ENCODE assay signal across 27 cellular contexts in the genomic region with DNA sequence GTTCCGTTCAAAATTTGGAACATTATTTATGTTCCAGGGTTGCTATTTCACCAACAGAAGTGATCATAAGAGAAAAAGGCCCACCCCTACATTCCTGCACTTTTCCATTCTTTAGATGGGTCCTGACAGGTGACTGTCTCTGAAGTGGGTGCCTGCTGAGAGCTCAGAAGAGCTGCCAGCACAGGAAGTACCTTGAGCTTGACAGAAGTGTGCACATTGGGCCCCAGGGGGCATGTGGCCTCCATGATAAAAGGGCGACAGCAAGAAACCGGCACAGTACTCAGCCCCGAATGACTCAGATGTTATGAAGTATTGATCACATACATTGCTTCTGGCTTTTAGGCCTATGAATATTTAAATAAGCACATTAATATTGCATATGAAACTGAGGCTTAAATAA.
A peak's percentile ranks its signal among the peaks of the same experiment; 100 is the strongest.
DNase-seq lines count a peak whose midpoint lies in the region; ATAC-seq, FAIRE-seq and TF ChIP-seq lines count a peak whose summit lies in the region.
"Had no signal": no experiment of that assay in that cellular context is flagged by ENCODE, and none has a peak within 500 bp of the region (broad histone marks: within the 10 kb centered on the region; RNA-seq: fewer than 3 reads in every experiment).

No MANE protein-coding gene starts in this region.

- in situ Hi-C loops in GM12878 (cut with MboI), result no loop called here

- H3K4me1 Mint-ChIP-seq in neural progenitor cell, result no peaks in the 10 kb centered on the region
- H3K4me1 Mint-ChIP-seq: B cell, CD14-positive monocyte had no signal

- H3K79me2 ChIP-seq in GM12878 (ENCODE audit: control insufficient read depth, insufficient read depth, low read length), result no peaks in the 10 kb centered on the region
- no peaks in the 10 kb centered on the region for H3K79me2 ChIP-seq in neural progenitor cell (ENCODE audit: low read depth)

- H3K9me3 ChIP-seq in GM12878 (replicated peaks; ENCODE audit: control insufficient read depth, insufficient read depth, low read length) (no peaks in the 10 kb centered on the region), neural progenitor cell (ENCODE audit: low read depth) (no peaks in the 10 kb centered on the region), ascending aorta (no peaks in the 10 kb centered on the region)
- H3K9me3 ChIP-seq: A549, SK-N-SH had no signal

- H3K4me1 ChIP-seq in GM12878 (ENCODE audit: control insufficient read depth, insufficient read depth, low read length) (no peaks in the 10 kb centered on the region), neural progenitor cell (no peaks in the 10 kb centered on the region), ascending aorta (no peaks in the 10 kb centered on the region)
- H3K4me1 ChIP-seq: A549 had no signal

- BruUV-seq in GM12878 (replicated peaks; lab: Mats Ljungman, UMichigan), result no TSS peak

- H3K27ac ChIP-seq in GM12878 (ENCODE audit: control insufficient read depth, insufficient read depth) (no peak overlapping the region), neural progenitor cell (no peak overlapping the region), ascending aorta (no peak overlapping the region)
- H3K27ac ChIP-seq: A549, HL-60 had no signal

- no peaks in the 10 kb centered on the region for H3F3A ChIP-seq in neural progenitor cell (ENCODE audit: low read depth)

- no peak overlapping the region for H3K4me3 ChIP-seq in GM12878
- H3K4me3 ChIP-seq in neural progenitor cell, result no peak overlapping the region
- H3K4me3 ChIP-seq in ascending aorta, result no peak overlapping the region
- H3K4me3 ChIP-seq: A549 had no signal

- H4K20me1 ChIP-seq in GM12878 (ENCODE audit: control insufficient read depth, insufficient read depth) (no peaks in the 10 kb centered on the region), neural progenitor cell (ENCODE audit: low read depth) (no peaks in the 10 kb centered on the region)

- no peaks in the 10 kb centered on the region for H3K36me3 Mint-ChIP-seq in neural progenitor cell
- H3K36me3 Mint-ChIP-seq: CD14-positive monocyte had no signal

- no peak for TF ChIP-seq POLR2A in GM12878 (IDR thresholded peaks at IDR 0.05; ENCODE audit: low read depth, low read length)

- TF ChIP-seq EP300 in GM12878 (IDR thresholded peaks at IDR 0.05; ENCODE audit: borderline replicate concordance in 1 of 2, control insufficient read depth in 1 of 2, low read depth in 2 of 2, low read length in 2 of 2), result no peak

- H3K27ac Mint-ChIP-seq in neural progenitor cell, result no peak overlapping the region
- H3K27ac Mint-ChIP-seq: B cell, CD14-positive monocyte, HFFc6 had no signal

- DNase-seq in COLO668 (lab: John Stamatoyannopoulos, UW; ENCODE audit: unreplicated experiment) (peak; percentile 45), NCI-H345 (lab: John Stamatoyannopoulos, UW) (peak; percentile 82), GM12878 (ENCODE audit: low read depth, low spot score) (no peak), neural progenitor cell (ENCODE audit: low spot score) (no peak), ascending aorta (ENCODE audit: low spot score in 2 of 2) (no peak), activated gamma-delta T cell treated with Interleukin-2 at 50 U/mL for 16 hours (no peak)
- DNase-seq: DMS79, H7, HFFc6, KBM-7, NCI-H1092 treated with DMSO at 0.1 percent for 48 hours, NCI-H1694, NCI-H2081 treated with DMSO at 0.1 percent for 48 hours, NCI-H526, SIG-M5, SK-N-SH, T-helper 2 cell had no signal

- no peak overlapping the region for H3K9ac ChIP-seq in GM12878 (ENCODE audit: control insufficient read depth, insufficient read depth, low read length)
- no peak overlapping the region for H3K9ac ChIP-seq in neural progenitor cell
- H3K9ac ChIP-seq: SK-N-SH had no signal

- SMC1A ChIA-PET in GM12878 (lab: Charles Lee; ENCODE audit: uncharacterized antibody, unreplicated experiment), result no interaction called here

- ATAC-seq in GM18867 (IDR thresholded peaks at IDR 0.05; ENCODE audit: unreplicated experiment) (peak; percentile 78), GM12878 (peak; percentile 30; the same call in 2 of the 3 replicates), GM21423 (IDR thresholded peaks at IDR 0.05; ENCODE audit: unreplicated experiment) (no peak)
- ATAC-seq: A549, HepG2, Panc1 had no signal

- RAD21 ChIA-PET in GM12878 (lab: Charles Lee; ENCODE audit: unreplicated experiment), result no interaction called here

- H3K27me3 Mint-ChIP-seq in neural progenitor cell (ENCODE audit: insufficient read depth, low read depth), result peaks cover 2% of the 10 kb centered on the region

- H3K27me3 ChIP-seq in GM12878 (replicated peaks in 1 of 2; ENCODE audit: control insufficient read depth in 2 of 2, insufficient read depth in 2 of 2, low read length in 1 of 2) (no peaks in the 10 kb centered on the region; a peak in 1 of 4 replicates), neural progenitor cell (no peaks in the 10 kb centered on the region), ascending aorta (no peaks in the 10 kb centered on the region)

- H3K9me3 Mint-ChIP-seq in neural progenitor cell, result no peaks in the 10 kb centered on the region

- TF ChIP-seq CTCF in GM12878 (IDR thresholded peaks at IDR 0.05 in 2 of 3, conservative IDR thresholded peaks at IDR 0.05 in 1 of 3; ENCODE audit: control insufficient read depth in 2 of 3, extremely low read depth in 1 of 3, insufficient read depth in 1 of 3, low read depth in 3 of 3, low read length in 3 of 3) (no peak), neural progenitor cell (IDR thresholded peaks at IDR 0.05) (no peak), ascending aorta (IDR thresholded peaks at IDR 0.05) (no peak)

- no peak for TF ChIP-seq RAD21 in GM12878 (IDR thresholded peaks at IDR 0.05; ENCODE audit: insufficient read depth, low read depth, low read length)

- POLR2A ChIA-PET in GM12878 (lab: Charles Lee), result no interaction called here

- intact Hi-C loops in GM12878 (cut with micrococcal nuclease; ENCODE audit: unreplicated experiment) (no loop called here), ascending aorta (cut with DNase I) (no loop called here)

- H2AFZ ChIP-seq in GM12878 (ENCODE audit: control insufficient read depth, low read depth, low read length) (no peak overlapping the region), neural progenitor cell (replicated peaks) (no peak overlapping the region)

- no peak for FAIRE-seq in GM12878 (lab: Jason Lieb, UNC)
- FAIRE-seq: D721Med, GM12891, HepG2 had no signal

- no peaks in the 10 kb centered on the region for H3K36me3 ChIP-seq in GM12878 (ENCODE audit: control insufficient read depth in 2 of 2, insufficient read depth in 2 of 2, low read length in 1 of 2)
- no peaks in the 10 kb centered on the region for H3K36me3 ChIP-seq in neural progenitor cell
- no peaks in the 10 kb centered on the region for H3K36me3 ChIP-seq in ascending aorta

- no peak overlapping the region for H3K4me2 ChIP-seq in GM12878 (ENCODE audit: control insufficient read depth, insufficient read depth)
- no peak overlapping the region for H3K4me2 ChIP-seq in neural progenitor cell
- H3K4me2 ChIP-seq: A549, SK-N-SH had no signal

- WGBS in GM12878 (ENCODE audit: insufficient coverage, insufficient replicate concordance, low lambda C conversion rate, missing lambda C conversion rate), result 25% methylated on average over 4 of the region's 4 CpGs

- no peak overlapping the region for H3K4me3 Mint-ChIP-seq in neural progenitor cell
- H3K4me3 Mint-ChIP-seq: B cell, CD14-positive monocyte, HFFc6 had no signal

- CTCF ChIA-PET in GM12878 (lab: Yijun Ruan, JAX), result interaction anchor here (0.6 kb wide), 1 partner anchor 55 kb away, joined by 3 read pairs; no protein-coding TSS in a partner anchor

TF ChIP-seq in GM12878, 131 proteins besides CTCF, POLR2A, EP300 and RAD21:
- TF ChIP-seq MTA2 (IDR thresholded peaks at IDR 0.05; ENCODE audit: low read depth) (no peak), TCF7 (IDR thresholded peaks at IDR 0.05; ENCODE audit: borderline replicate concordance) (no peak), ZNF207 (IDR thresholded peaks at IDR 0.05; ENCODE audit: borderline replicate concordance) (no peak)
- TF ChIP-seq, protein P1, sequence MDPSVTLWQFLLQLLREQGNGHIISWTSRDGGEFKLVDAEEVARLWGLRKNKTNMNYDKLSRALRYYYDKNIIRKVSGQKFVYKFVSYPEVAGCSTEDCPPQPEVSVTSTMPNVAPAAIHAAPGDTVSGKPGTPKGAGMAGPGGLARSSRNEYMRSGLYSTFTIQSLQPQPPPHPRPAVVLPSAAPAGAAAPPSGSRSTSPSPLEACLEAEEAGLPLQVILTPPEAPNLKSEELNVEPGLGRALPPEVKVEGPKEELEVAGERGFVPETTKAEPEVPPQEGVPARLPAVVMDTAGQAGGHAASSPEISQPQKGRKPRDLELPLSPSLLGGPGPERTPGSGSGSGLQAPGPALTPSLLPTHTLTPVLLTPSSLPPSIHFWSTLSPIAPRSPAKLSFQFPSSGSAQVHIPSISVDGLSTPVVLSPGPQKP (IDR thresholded peaks at IDR 0.05; ENCODE audit: low read depth, low read length), result no peak
- TF ChIP-seq, protein P2, sequence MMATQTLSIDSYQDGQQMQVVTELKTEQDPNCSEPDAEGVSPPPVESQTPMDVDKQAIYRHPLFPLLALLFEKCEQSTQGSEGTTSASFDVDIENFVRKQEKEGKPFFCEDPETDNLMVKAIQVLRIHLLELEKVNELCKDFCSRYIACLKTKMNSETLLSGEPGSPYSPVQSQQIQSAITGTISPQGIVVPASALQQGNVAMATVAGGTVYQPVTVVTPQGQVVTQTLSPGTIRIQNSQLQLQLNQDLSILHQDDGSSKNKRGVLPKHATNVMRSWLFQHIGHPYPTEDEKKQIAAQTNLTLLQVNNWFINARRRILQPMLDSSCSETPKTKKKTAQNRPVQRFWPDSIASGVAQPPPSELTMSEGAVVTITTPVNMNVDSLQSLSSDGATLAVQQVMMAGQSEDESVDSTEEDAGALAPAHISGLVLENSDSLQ (IDR thresholded peaks at IDR 0.05), result no peak

Comparison
In these comparisons a context has a peak if more than half of its experiments do, and no peak if none do; other contexts are left out.
1. DNase-seq: peak in COLO668 (single experiment) and NCI-H345 (single experiment); none in GM12878 (single experiment), neural progenitor cell (single experiment), ascending aorta (0 of 2) and activated gamma-delta T cell treated with Interleukin-2 at 50 U/mL for 16 hours (single experiment).